In the genomic region with DNA sequence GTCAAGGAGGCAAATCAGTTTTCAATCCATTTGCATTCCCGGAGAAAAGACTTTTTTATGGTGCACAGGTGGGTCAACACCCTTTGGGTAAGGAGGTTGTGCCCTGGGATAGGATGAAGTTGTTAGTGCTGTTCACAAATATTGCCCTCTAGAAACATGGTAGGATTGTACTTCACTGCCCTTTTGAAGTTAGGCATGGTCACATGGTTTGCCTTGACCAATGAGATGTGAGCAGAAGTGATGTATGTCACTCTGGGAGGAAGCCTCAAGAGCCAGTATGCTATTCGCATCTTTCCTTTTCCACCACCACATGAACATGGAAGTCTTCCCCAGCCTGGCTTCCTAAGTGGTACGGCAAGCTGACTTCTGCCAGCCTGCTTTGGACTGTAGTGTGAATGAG, we compare ENCODE assay signal across 1 cellular context.
TF ChIP-seq lines count a peak whose summit lies in the region.

No MANE protein-coding gene starts in this region.

TF ChIP-seq in K562, 482 proteins besides CTCF, POLR2A, EP300 and RAD21 (continued from another document):
- TF ChIP-seq, protein P1, sequence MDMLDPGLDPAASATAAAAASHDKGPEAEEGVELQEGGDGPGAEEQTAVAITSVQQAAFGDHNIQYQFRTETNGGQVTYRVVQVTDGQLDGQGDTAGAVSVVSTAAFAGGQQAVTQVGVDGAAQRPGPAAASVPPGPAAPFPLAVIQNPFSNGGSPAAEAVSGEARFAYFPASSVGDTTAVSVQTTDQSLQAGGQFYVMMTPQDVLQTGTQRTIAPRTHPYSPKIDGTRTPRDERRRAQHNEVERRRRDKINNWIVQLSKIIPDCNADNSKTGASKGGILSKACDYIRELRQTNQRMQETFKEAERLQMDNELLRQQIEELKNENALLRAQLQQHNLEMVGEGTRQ (CRISPR knock-in tag; IDR thresholded peaks at IDR 0.05) = peak; percentile 59
- TF ChIP-seq IRF1 (CRISPR knock-in tag; IDR thresholded peaks at IDR 0.05; ENCODE audit: borderline replicate concordance) (no peak), CREB1 (IDR thresholded peaks at IDR 0.05) (no peak), CREB1 (CRISPR knock-in tag; IDR thresholded peaks at IDR 0.05) (no peak), YY1 (IDR thresholded peaks at IDR 0.05; ENCODE audit: borderline replicate concordance in 1 of 3, control insufficient read depth in 1 of 3, extremely low read depth in 1 of 3, insufficient read depth in 3 of 3, insufficient read length in 1 of 3, insufficient replicate concordance in 2 of 3, low read depth in 1 of 3, low read length in 2 of 3) (peak in 1 of 3 experiments; percentile 35)
